In the genomic region with DNA sequence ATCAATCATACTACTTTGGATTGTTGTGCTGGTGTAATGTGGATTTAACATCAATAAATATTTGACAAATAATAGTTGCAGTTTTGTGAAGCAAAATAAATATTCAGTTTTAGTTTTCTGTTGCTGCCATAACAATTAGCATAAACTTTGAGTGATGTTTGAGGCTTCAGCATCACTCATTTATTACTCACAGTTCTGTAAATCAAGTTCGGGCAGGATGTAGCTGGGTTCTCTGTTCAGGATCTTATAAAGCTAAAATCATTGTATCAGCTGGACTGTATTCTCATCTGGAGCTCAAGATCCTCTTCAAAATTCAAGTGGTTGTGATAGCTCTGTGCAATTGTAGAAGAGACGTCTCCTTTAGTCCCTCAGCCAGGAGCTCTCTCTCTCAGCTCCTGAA, we compare ENCODE assay signal across 33 cellular contexts.
"Had no signal": no experiment of that assay in that cellular context is flagged by ENCODE, and none has a peak within 500 bp of the region (broad histone marks: within the 10 kb centered on the region; RNA-seq: fewer than 3 reads in every experiment).

No MANE protein-coding gene starts in this region.

- FAIRE-seq: urothelium cell line had no signal

- H3K4me1 ChIP-seq: esophagus squamous epithelium, gastrocnemius medialis, left ventricle myocardium inferior, prostate gland had no signal

- H3K27ac ChIP-seq: esophagus squamous epithelium, gastrocnemius medialis, hepatocyte, left ventricle myocardium inferior, ovary, prostate gland, skin epidermis, thoracic aorta had no signal

- ATAC-seq: activated CD4-positive, alpha-beta T cell treated with anti-CD3 and anti-CD28 coated beads for 36 hours; activated CD8-positive, alpha-beta memory T cell treated with anti-CD3 and anti-CD28 coated beads, Interleukin-2, amount 10 ng/mL, durations not matched to agents 7 days and 5 days; activated CD8-positive, alpha-beta T cell treated with anti-CD3 and anti-CD28 coated beads, Interleukin-2, amount 10 ng/mL, durations not matched to agents 7 days and 5 days; gastrocnemius medialis; sciatic nerve; stimulated activated effector memory CD8-positive, alpha-beta T cell treated with anti-CD3 and anti-CD28 coated beads, Interleukin-12 subunit alpha, Interleukin-12 subunit beta, amount 100 ng/mL, for 72 hours had no signal

- H3K27ac Mint-ChIP-seq: activated CD4-positive, alpha-beta T cell treated with anti-CD3 and anti-CD28 coated beads for 36 hours; activated CD8-positive, alpha-beta memory T cell treated with anti-CD3 and anti-CD28 coated beads, Interleukin-2, amount 10 ng/mL, durations not matched to agents 7 days and 5 days; activated CD8-positive, alpha-beta T cell treated with anti-CD3 and anti-CD28 coated beads, Interleukin-2, amount 10 ng/mL, durations not matched to agents 7 days and 5 days; activated naive CD8-positive, alpha-beta T cell; activated T-helper 2 cell treated with anti-CD3 and anti-CD28 coated beads, Interferon-gamma antibody, Interleukin-2, Interleukin-4, amounts not matched to agents 10 μg/mL and 5 μg/mL and 100 μg/mL, durations not matched to agents 14 hours and 24 hours and 36 hours; dendritic cell treated with granulocyte-macrophage colony-stimulating factor and Interleukin-4, amounts not matched to agents 40 ng/mL and 50 ng/mL, for 4 days; endodermal cell; nephron; stimulated activated effector memory CD8-positive, alpha-beta T cell treated with anti-CD3 and anti-CD28 coated beads, Interleukin-12 subunit alpha, Interleukin-12 subunit beta, amount 100 ng/mL, for 72 hours; stimulated activated naive CD8-positive, alpha-beta T cell treated with anti-CD3 and anti-CD28 coated beads, Interleukin-15, Interleukin-2, amounts not matched to agents 100 ng/mL and 50 ng/mL, for 24 hours; T-helper 2 cell treated with Interferon-gamma antibody and Interleukin-4, amounts not matched to agents 5 μg/mL and 100 μg/mL, for 36 hours had no signal

- H3K4me1 Mint-ChIP-seq: activated CD8-positive, alpha-beta memory T cell treated with anti-CD3 and anti-CD28 coated beads, Interleukin-2, amount 10 ng/mL, durations not matched to agents 7 days and 5 days had no signal

- DNase-seq: activated CD4-positive, alpha-beta T cell treated with anti-CD3 and anti-CD28 coated beads for 36 hours; activated CD4-positive, CD25-positive, alpha-beta regulatory T cell; activated CD8-positive, alpha-beta memory T cell treated with anti-CD3 and anti-CD28 coated beads, Interleukin-2, amount 10 ng/mL, durations not matched to agents 7 days and 5 days; activated CD8-positive, alpha-beta T cell treated with anti-CD3 and anti-CD28 coated beads, Interleukin-2, amount 10 ng/mL, durations not matched to agents 7 days and 5 days; activated naive CD4-positive, alpha-beta T cell; activated T-cell treated with anti-CD3 and anti-CD28 coated beads, Interleukin-2, amount 50 U/mL, for 48 hours; anterior cingulate cortex; central memory CD4-positive, alpha-beta T cell; endodermal cell; esophagus squamous epithelium; gastrocnemius medialis; islet precursor cell; left ventricle myocardium inferior; ovary; retina; stimulated activated CD4-positive, alpha-beta T cell treated with anti-CD3 and anti-CD28 coated beads, Interleukin-4, amount 100 ng/mL, for 24 hours; T-helper 1 cell; trophoblast cell had no signal

- H3K4me3 ChIP-seq: esophagus squamous epithelium, gastrocnemius medialis, hepatocyte, left ventricle myocardium inferior, lung, ovary, prostate gland, skin epidermis, thoracic aorta had no signal

- H3K9me3 ChIP-seq: ovary, prostate gland had no signal

- H3K36me3 Mint-ChIP-seq: stimulated activated effector memory CD8-positive, alpha-beta T cell treated with anti-CD3 and anti-CD28 coated beads, Interleukin-12 subunit alpha, Interleukin-12 subunit beta, amount 100 ng/mL, for 72 hours had no signal

- H3K36me3 ChIP-seq: ovary had no signal

- H3K4me3 Mint-ChIP-seq: activated CD4-positive, alpha-beta T cell treated with anti-CD3 and anti-CD28 coated beads for 36 hours; activated CD8-positive, alpha-beta memory T cell treated with anti-CD3 and anti-CD28 coated beads, Interleukin-2, amount 10 ng/mL, durations not matched to agents 7 days and 5 days; activated CD8-positive, alpha-beta T cell treated with anti-CD3 and anti-CD28 coated beads, Interleukin-2, amount 10 ng/mL, durations not matched to agents 7 days and 5 days; activated naive CD8-positive, alpha-beta T cell; brain; dendritic cell treated with granulocyte-macrophage colony-stimulating factor and Interleukin-4, amounts not matched to agents 40 ng/mL and 50 ng/mL, for 4 days; endodermal cell; nephron; stimulated activated effector memory CD8-positive, alpha-beta T cell treated with anti-CD3 and anti-CD28 coated beads, Interleukin-12 subunit alpha, Interleukin-12 subunit beta, amount 100 ng/mL, for 72 hours; stimulated activated naive CD8-positive, alpha-beta T cell treated with anti-CD3 and anti-CD28 coated beads, Interleukin-15, Interleukin-2, amounts not matched to agents 100 ng/mL and 50 ng/mL, for 24 hours; T-helper 2 cell treated with Interferon-gamma antibody and Interleukin-4, amounts not matched to agents 5 μg/mL and 100 μg/mL, for 36 hours had no signal

- H3K79me2 ChIP-seq: hepatocyte had no signal

- H3K27me3 Mint-ChIP-seq: activated CD4-positive, alpha-beta T cell treated with anti-CD3 and anti-CD28 coated beads for 36 hours; activated CD8-positive, alpha-beta memory T cell treated with anti-CD3 and anti-CD28 coated beads, Interleukin-2, amount 10 ng/mL, durations not matched to agents 7 days and 5 days; activated naive CD8-positive, alpha-beta T cell; brain; dendritic cell treated with granulocyte-macrophage colony-stimulating factor and Interleukin-4, amounts not matched to agents 40 ng/mL and 50 ng/mL, for 4 days; stimulated activated naive CD8-positive, alpha-beta T cell treated with anti-CD3 and anti-CD28 coated beads, Interleukin-15, Interleukin-2, amounts not matched to agents 100 ng/mL and 50 ng/mL, for 24 hours had no signal

- H3K27me3 ChIP-seq: esophagus squamous epithelium, gastrocnemius medialis, hepatocyte, ovary had no signal

- H3K4me2 ChIP-seq: hepatocyte had no signal

- H2AFZ ChIP-seq: hepatocyte had no signal
